ENCODE assay signal across 10 cellular contexts in the genomic region with DNA sequence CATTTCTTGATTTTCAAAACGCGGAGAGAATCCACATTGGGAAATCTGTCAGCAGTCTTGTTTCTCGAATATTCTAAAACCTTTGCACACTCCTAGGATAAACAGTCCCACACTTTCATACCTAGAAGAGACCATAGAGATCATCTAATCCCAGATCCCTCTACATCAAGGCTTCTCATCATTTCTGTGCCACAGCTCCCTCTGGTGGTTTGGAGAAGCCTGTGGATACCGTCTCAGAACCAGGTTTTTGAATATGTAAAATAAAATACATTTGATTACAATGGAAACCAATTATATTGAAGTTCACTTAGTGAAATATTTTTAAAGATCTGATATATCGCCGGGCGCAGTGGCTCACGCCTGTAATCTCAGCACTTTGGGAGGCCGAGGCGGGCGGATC.
A peak's percentile ranks its signal among the peaks of the same experiment; 100 is the strongest.
DNase-seq lines count a peak whose midpoint lies in the region; ATAC-seq, FAIRE-seq and TF ChIP-seq lines count a peak whose summit lies in the region.
"Had no signal": no experiment of that assay in that cellular context is flagged by ENCODE, and none has a peak within 500 bp of the region (broad histone marks: within the 10 kb centered on the region; RNA-seq: fewer than 3 reads in every experiment).

No MANE protein-coding gene starts in this region.

- no peaks in the 10 kb centered on the region for H3K79me2 ChIP-seq in DND-41 (ENCODE audit: insufficient read depth, low read length)
- H3K79me2 ChIP-seq in HepG2 (ENCODE audit: insufficient read depth, low read length): no peaks in the 10 kb centered on the region

- no peaks in the 10 kb centered on the region for H3K9me3 Mint-ChIP-seq in activated CD8-positive, alpha-beta memory T cell treated with anti-CD3 and anti-CD28 coated beads, Interleukin-2, amount 10 ng/mL, durations not matched to agents 7 days and 5 days (ENCODE audit: low read depth)
- H3K9me3 Mint-ChIP-seq in activated T-cell treated with anti-CD3 and anti-CD28 coated beads, Interleukin-2, amount 50 U/mL, for 24 hours: no peaks in the 10 kb centered on the region

- no peak overlapping the region for H2AFZ ChIP-seq in DND-41 (ENCODE audit: low read depth, low read length)
- H2AFZ ChIP-seq in HepG2 (ENCODE audit: low read length): no peak overlapping the region

- H3K36me3 Mint-ChIP-seq in activated CD8-positive, alpha-beta memory T cell treated with anti-CD3 and anti-CD28 coated beads, Interleukin-2, amount 10 ng/mL, durations not matched to agents 7 days and 5 days: no peaks in the 10 kb centered on the region
- H3K36me3 Mint-ChIP-seq in activated T-cell treated with anti-CD3 and anti-CD28 coated beads, Interleukin-2, amount 50 U/mL, for 24 hours (ENCODE audit: low read depth): no peaks in the 10 kb centered on the region

- no peaks in the 10 kb centered on the region for H3K27me3 Mint-ChIP-seq in activated CD8-positive, alpha-beta memory T cell treated with anti-CD3 and anti-CD28 coated beads, Interleukin-2, amount 10 ng/mL, durations not matched to agents 7 days and 5 days
- peaks cover 19% of the 10 kb centered on the region for H3K27me3 Mint-ChIP-seq in activated T-cell treated with anti-CD3 and anti-CD28 coated beads, Interleukin-2, amount 50 U/mL, for 24 hours

- no peaks in the 10 kb centered on the region for H3K4me1 ChIP-seq in DND-41 (ENCODE audit: insufficient read depth, low read length)
- no peaks in the 10 kb centered on the region for H3K4me1 ChIP-seq in adrenal gland (replicated peaks in 1 of 2)
- H3K4me1 ChIP-seq in HepG2 (ENCODE audit: insufficient read depth, low read length): no peaks in the 10 kb centered on the region
- H3K4me1 ChIP-seq: SJSA1 had no signal

- TF ChIP-seq POLR2A in adrenal gland (IDR thresholded peaks at IDR 0.05) (no peak), HepG2 (IDR thresholded peaks at IDR 0.05; ENCODE audit: insufficient read depth in 1 of 2, low read depth in 2 of 2, low read length in 2 of 2) (no peak)

- H3K9ac ChIP-seq in DND-41 (ENCODE audit: low read depth, low read length): no peak overlapping the region
- no peak overlapping the region for H3K9ac ChIP-seq in HepG2 (ENCODE audit: insufficient read depth, low read depth, low read length)

- 90 to 92% (median 91%) methylated on average over 11 of the region's 11 CpGs for WGBS in adrenal gland, 4 donors
- WGBS in HepG2 (ENCODE audit: low lambda C conversion rate): 74% methylated on average over 11 of the region's 11 CpGs

- CTCF ChIA-PET in HepG2 (lab: Yijun Ruan, JAX; ENCODE audit: low intra/inter-chr PET ratio, low total read pairs): interaction anchor here (1.7 kb wide), 1 partner anchor 289 kb away, joined by 4 read pairs; no protein-coding TSS in a partner anchor
- CTCF ChIA-PET in activated CD8-positive, alpha-beta memory T cell treated with anti-CD3 and anti-CD28 coated beads, Interleukin-2, amount 10 ng/mL, durations not matched to agents 7 days and 5 days (lab: Charles Lee): interaction anchor here (1.5 kb wide), 1 partner anchor 12 kb away, joined by 4 read pairs; no protein-coding TSS in a partner anchor

- H3K4me2 ChIP-seq in DND-41 (ENCODE audit: insufficient read depth, low read length): no peak overlapping the region
- H3K4me2 ChIP-seq in HepG2 (ENCODE audit: low read depth, low read length): no peak overlapping the region

- ATAC-seq in DND-41 (ENCODE audit: insufficient read depth, low read depth) (no peak), HepG2 (no peak; the same call in 2 of the 3 replicates), GM19324 (IDR thresholded peaks at IDR 0.05; ENCODE audit: low FRiP score, unreplicated experiment) (no peak), GM19463 (IDR thresholded peaks at IDR 0.05; ENCODE audit: unreplicated experiment) (no peak)
- ATAC-seq in activated CD8-positive, alpha-beta memory T cell treated with anti-CD3 and anti-CD28 coated beads, Interleukin-2, amount 10 ng/mL, durations not matched to agents 7 days and 5 days: no peak

- no TSS peak for BruUV-seq in HepG2 (replicated peaks; lab: Mats Ljungman, UMichigan)

- H3K9me3 ChIP-seq in DND-41 (ENCODE audit: insufficient read depth, low read length, severe bottlenecking): no peaks in the 10 kb centered on the region
- no peaks in the 10 kb centered on the region for H3K9me3 ChIP-seq in adrenal gland (replicated peaks in 1 of 3)
- H3K9me3 ChIP-seq in HepG2 (ENCODE audit: low read length): no peaks in the 10 kb centered on the region
- H3K9me3 ChIP-seq: SJSA1 had no signal

- FAIRE-seq in HepG2 (lab: Jason Lieb, UNC): no peak

- H3K27me3 ChIP-seq in DND-41 (ENCODE audit: insufficient read depth, low read length, poor library complexity) (no peaks in the 10 kb centered on the region), adrenal gland (no peaks in the 10 kb centered on the region), HepG2 (ENCODE audit: control insufficient read depth in 1 of 2, insufficient read depth in 2 of 2, low read length in 2 of 2) (no peaks in the 10 kb centered on the region)
- H3K27me3 ChIP-seq: SJSA1 had no signal

- no peak for TF ChIP-seq EP300 in HepG2 (IDR thresholded peaks at IDR 0.05; ENCODE audit: low read depth in 2 of 2, low read length in 2 of 2)
- no peak for TF ChIP-seq EP300 in HepG2 (CRISPR knock-in tag; IDR thresholded peaks at IDR 0.05; ENCODE audit: borderline replicate concordance)

- intact Hi-C loops in adrenal gland (cut with DNase I) (no loop called here), HepG2 (cut with micrococcal nuclease; ENCODE audit: unreplicated experiment) (no loop called here)

- H3K27ac Mint-ChIP-seq in activated CD8-positive, alpha-beta memory T cell treated with anti-CD3 and anti-CD28 coated beads, Interleukin-2, amount 10 ng/mL, durations not matched to agents 7 days and 5 days: no peak overlapping the region
- no peak overlapping the region for H3K27ac Mint-ChIP-seq in activated T-cell treated with anti-CD3 and anti-CD28 coated beads, Interleukin-2, amount 50 U/mL, for 24 hours

- no peak for TF ChIP-seq RAD21 in HepG2 (CRISPR knock-in tag; IDR thresholded peaks at IDR 0.05)

- H3K4me3 Mint-ChIP-seq in activated CD8-positive, alpha-beta memory T cell treated with anti-CD3 and anti-CD28 coated beads, Interleukin-2, amount 10 ng/mL, durations not matched to agents 7 days and 5 days: no peak overlapping the region
- H3K4me3 Mint-ChIP-seq in activated T-cell treated with anti-CD3 and anti-CD28 coated beads, Interleukin-2, amount 50 U/mL, for 24 hours: no peak overlapping the region

- H3K27ac ChIP-seq in DND-41 (ENCODE audit: low read length) (no peak overlapping the region), adrenal gland (no peak overlapping the region), HepG2 (ENCODE audit: extremely low read length, insufficient read depth, low read length) (no peak overlapping the region)
- H3K27ac ChIP-seq: SJSA1 had no signal

- H4K20me1 ChIP-seq in DND-41 (ENCODE audit: insufficient read depth, low read length): no peaks in the 10 kb centered on the region
- no peaks in the 10 kb centered on the region for H4K20me1 ChIP-seq in HepG2 (ENCODE audit: insufficient read depth, low read length)

- POLR2A ChIA-PET in HepG2 (lab: Yijun Ruan, JAX): no interaction called here

- in situ Hi-C loops in HepG2 (cut with HindIII; ENCODE audit: extremely low pct_ligation_motif_present, low pct_unique_long_range_greater_than_20kb): no loop called here

- H3K36me3 ChIP-seq in DND-41 (ENCODE audit: insufficient read depth, low read length) (no peaks in the 10 kb centered on the region), adrenal gland (replicated peaks in 1 of 2) (no peaks in the 10 kb centered on the region), HepG2 (replicated peaks in 1 of 2; ENCODE audit: control insufficient read depth in 1 of 2, insufficient read depth in 2 of 2, low read length in 2 of 2) (no peaks in the 10 kb centered on the region)
- H3K36me3 ChIP-seq: SJSA1 had no signal

- no peaks in the 10 kb centered on the region for H3K4me1 Mint-ChIP-seq in activated CD8-positive, alpha-beta memory T cell treated with anti-CD3 and anti-CD28 coated beads, Interleukin-2, amount 10 ng/mL, durations not matched to agents 7 days and 5 days
- no peaks in the 10 kb centered on the region for H3K4me1 Mint-ChIP-seq in activated T-cell treated with anti-CD3 and anti-CD28 coated beads, Interleukin-2, amount 50 U/mL, for 24 hours (ENCODE audit: low read depth)

- TF ChIP-seq CTCF in DND-41 (IDR thresholded peaks at IDR 0.05; ENCODE audit: borderline replicate concordance, extremely low read depth, low read length, poor library complexity, severe bottlenecking) (peak; percentile 57), adrenal gland (IDR thresholded peaks at IDR 0.05) (peak in 5 of 6 experiments; percentile 7 to 37 (median 33)), HepG2 (CRISPR knock-in tag; IDR thresholded peaks at IDR 0.05) (peak; percentile 44)

- H3K4me3 ChIP-seq in DND-41 (ENCODE audit: low read depth in 1 of 2, low read length in 2 of 2) (no peak overlapping the region), adrenal gland (no peak overlapping the region), HepG2 (replicated peaks in 1 of 3; ENCODE audit: insufficient read depth in 1 of 3, low read depth in 2 of 3, low read length in 3 of 3) (no peak overlapping the region)
- H3K4me3 ChIP-seq: lung, SJSA1 had no signal

- peak; percentile 20 for DNase-seq in DND-41
- peak; percentile 14 for DNase-seq in HT1080 (ENCODE audit: low read depth)
- peak in 2 of 7 donors; percentile 6 to 15 for DNase-seq in adrenal gland
- DNase-seq in HepG2 (ENCODE audit: low spot score): peak; percentile 24
- no peak for DNase-seq in activated CD8-positive, alpha-beta memory T cell treated with anti-CD3 and anti-CD28 coated beads, Interleukin-2, amount 10 ng/mL, durations not matched to agents 7 days and 5 days
- DNase-seq in activated T-cell treated with anti-CD3 and anti-CD28 coated beads, Interleukin-2, amount 50 U/mL, for 24 hours: no peak

TF ChIP-seq in HepG2, 621 proteins besides CTCF, POLR2A, EP300 and RAD21 (continues in another document):
- TF ChIP-seq, protein P1, sequence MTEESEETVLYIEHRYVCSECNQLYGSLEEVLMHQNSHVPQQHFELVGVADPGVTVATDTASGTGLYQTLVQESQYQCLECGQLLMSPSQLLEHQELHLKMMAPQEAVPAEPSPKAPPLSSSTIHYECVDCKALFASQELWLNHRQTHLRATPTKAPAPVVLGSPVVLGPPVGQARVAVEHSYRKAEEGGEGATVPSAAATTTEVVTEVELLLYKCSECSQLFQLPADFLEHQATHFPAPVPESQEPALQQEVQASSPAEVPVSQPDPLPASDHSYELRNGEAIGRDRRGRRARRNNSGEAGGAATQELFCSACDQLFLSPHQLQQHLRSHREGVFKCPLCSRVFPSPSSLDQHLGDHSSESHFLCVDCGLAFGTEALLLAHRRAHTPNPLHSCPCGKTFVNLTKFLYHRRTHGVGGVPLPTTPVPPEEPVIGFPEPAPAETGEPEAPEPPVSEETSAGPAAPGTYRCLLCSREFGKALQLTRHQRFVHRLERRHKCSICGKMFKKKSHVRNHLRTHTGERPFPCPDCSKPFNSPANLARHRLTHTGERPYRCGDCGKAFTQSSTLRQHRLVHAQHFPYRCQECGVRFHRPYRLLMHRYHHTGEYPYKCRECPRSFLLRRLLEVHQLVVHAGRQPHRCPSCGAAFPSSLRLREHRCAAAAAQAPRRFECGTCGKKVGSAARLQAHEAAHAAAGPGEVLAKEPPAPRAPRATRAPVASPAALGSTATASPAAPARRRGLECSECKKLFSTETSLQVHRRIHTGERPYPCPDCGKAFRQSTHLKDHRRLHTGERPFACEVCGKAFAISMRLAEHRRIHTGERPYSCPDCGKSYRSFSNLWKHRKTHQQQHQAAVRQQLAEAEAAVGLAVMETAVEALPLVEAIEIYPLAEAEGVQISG (CRISPR knock-in tag; IDR thresholded peaks at IDR 0.05): peak; percentile 89

Comparison
In these comparisons a context has a peak if more than half of its experiments do, and no peak if none do; other contexts are left out.
1. DNase-seq: peak in DND-41 (single experiment), HT1080 (single experiment) and HepG2 (single experiment); none in activated CD8-positive, alpha-beta memory T cell treated with anti-CD3 and anti-CD28 coated beads, Interleukin-2, amount 10 ng/mL, durations not matched to agents 7 days and 5 days (single experiment) and activated T-cell treated with anti-CD3 and anti-CD28 coated beads, Interleukin-2, amount 50 U/mL, for 24 hours (single experiment).
2. Peak in every context shown above with its lines, with median percentiles within 50 percentile points of each other: CTCF ChIP-seq.